Comparison of ENCODE assay signal across 15 cellular contexts in genomic region chrX:39616098-39616729, GRCh38.
DNase-seq lines count a peak whose midpoint lies in the region; ATAC-seq and TF ChIP-seq lines count a peak whose summit lies in the region.
"Had no signal": no experiment of that assay in that cellular context is flagged by ENCODE, and none has a peak within 500 bp of the region (broad histone marks: within the 10 kb centered on the region; RNA-seq: fewer than 3 reads in every experiment).

No MANE protein-coding gene starts in this region.

- DNase-seq in GM10266 (ENCODE audit: extremely low spot score), result peak; percentile 9
- DNase-seq in activated T-helper 1 cell treated with anti-CD3 and anti-CD28 coated beads, Interleukin-12 subunit alpha, Interleukin-12 subunit beta, Interleukin-2, Interleukin-4 antibody, amounts not matched to agents 30 ng/mL and 10 ng/mL and 1 ng/mL, durations not matched to agents 14 hours and 24 hours and 36 hours (ENCODE audit: low spot score), result no peak
- DNase-seq in dermis blood vessel endothelial cell, result no peak
- no peak for DNase-seq in CD14-positive monocyte (ENCODE audit: low spot score)
- DNase-seq in hepatic stellate cell (ENCODE audit: low spot score), result no peak
- DNase-seq in NCI-H524 (lab: John Stamatoyannopoulos, UW), result no peak
- DNase-seq: activated T-cell treated with anti-CD3 and anti-CD28 coated beads, Interleukin-2, amount 50 U/mL, for 48 hours; HCEC 1CT; NCI-H2107; Peyer's patch; small intestine; tibial artery had no signal

- TF ChIP-seq CTCF in GM10266 (IDR thresholded peaks at IDR 0.05; ENCODE audit: control insufficient read depth, insufficient read depth, low read depth, missing control alignments) (no peak), CD14-positive monocyte (IDR thresholded peaks at IDR 0.05) (no peak)

- peaks cover 1% of the 10 kb centered on the region for H3K36me3 Mint-ChIP-seq in activated T-helper 1 cell treated with anti-CD3 and anti-CD28 coated beads, Interleukin-12 subunit alpha, Interleukin-12 subunit beta, Interleukin-2, Interleukin-4 antibody, amounts not matched to agents 30 ng/mL and 10 ng/mL and 1 ng/mL, durations not matched to agents 14 hours and 24 hours and 36 hours (ENCODE audit: low read depth)
- H3K36me3 Mint-ChIP-seq in CD14-positive monocyte, result no peaks in the 10 kb centered on the region

- peak overlapping the region; percentile 75 for H3K27ac Mint-ChIP-seq in activated T-helper 1 cell treated with anti-CD3 and anti-CD28 coated beads, Interleukin-12 subunit alpha, Interleukin-12 subunit beta, Interleukin-2, Interleukin-4 antibody, amounts not matched to agents 30 ng/mL and 10 ng/mL and 1 ng/mL, durations not matched to agents 14 hours and 24 hours and 36 hours
- H3K27ac Mint-ChIP-seq in CD14-positive monocyte, result no peak overlapping the region

- H3K4me1 Mint-ChIP-seq in activated T-helper 1 cell treated with anti-CD3 and anti-CD28 coated beads, Interleukin-12 subunit alpha, Interleukin-12 subunit beta, Interleukin-2, Interleukin-4 antibody, amounts not matched to agents 30 ng/mL and 10 ng/mL and 1 ng/mL, durations not matched to agents 14 hours and 24 hours and 36 hours (ENCODE audit: low read depth), result peaks cover 50% of the 10 kb centered on the region
- peaks cover 19% of the 10 kb centered on the region for H3K4me1 Mint-ChIP-seq in CD14-positive monocyte

- intact Hi-C loops in activated T-helper 1 cell treated with anti-CD3 and anti-CD28 coated beads, Interleukin-12 subunit alpha, Interleukin-12 subunit beta, Interleukin-2, Interleukin-4 antibody, amounts not matched to agents 30 ng/mL and 10 ng/mL and 1 ng/mL, durations not matched to agents 14 hours and 24 hours and 36 hours (cut with micrococcal nuclease), result loop anchor here (10.0 kb wide), 1 partner anchor 451 kb away; no protein-coding TSS in a partner anchor
- intact Hi-C loops in CD14-positive monocyte (cut with micrococcal nuclease), result no loop called here

- no peak overlapping the region for H3K4me3 Mint-ChIP-seq in activated T-helper 1 cell treated with anti-CD3 and anti-CD28 coated beads, Interleukin-12 subunit alpha, Interleukin-12 subunit beta, Interleukin-2, Interleukin-4 antibody, amounts not matched to agents 30 ng/mL and 10 ng/mL and 1 ng/mL, durations not matched to agents 14 hours and 24 hours and 36 hours
- H3K4me3 Mint-ChIP-seq in CD14-positive monocyte, result no peak overlapping the region

- peaks cover 5% of the 10 kb centered on the region for H3K27me3 Mint-ChIP-seq in activated T-helper 1 cell treated with anti-CD3 and anti-CD28 coated beads, Interleukin-12 subunit alpha, Interleukin-12 subunit beta, Interleukin-2, Interleukin-4 antibody, amounts not matched to agents 30 ng/mL and 10 ng/mL and 1 ng/mL, durations not matched to agents 14 hours and 24 hours and 36 hours (ENCODE audit: insufficient read depth)
- H3K27me3 Mint-ChIP-seq in CD14-positive monocyte (ENCODE audit: low read depth in 3 of 3), result peaks cover 21 to 43% (median 33%) of the 10 kb centered on the region in 3 donors

- ATAC-seq in GM18858 (IDR thresholded peaks at IDR 0.05; ENCODE audit: unreplicated experiment) (peak; percentile 44), HG03159 (IDR thresholded peaks at IDR 0.05; ENCODE audit: unreplicated experiment) (peak; percentile 67)
- ATAC-seq: left lobe of liver had no signal

- H3K9me3 Mint-ChIP-seq in activated T-helper 1 cell treated with anti-CD3 and anti-CD28 coated beads, Interleukin-12 subunit alpha, Interleukin-12 subunit beta, Interleukin-2, Interleukin-4 antibody, amounts not matched to agents 30 ng/mL and 10 ng/mL and 1 ng/mL, durations not matched to agents 14 hours and 24 hours and 36 hours, result peaks cover 16% of the 10 kb centered on the region
- H3K9me3 Mint-ChIP-seq in CD14-positive monocyte, result peaks cover 0 to 21% (median 4%) of the 10 kb centered on the region in 7 donors
